In genomic region chr3:172221550-172221949, GRCh38 we compare ENCODE assay signal across 14 cellular contexts.
DNase-seq lines count a peak whose midpoint lies in the region; ATAC-seq and TF ChIP-seq lines count a peak whose summit lies in the region.
"Had no signal": no experiment of that assay in that cellular context is flagged by ENCODE, and none has a peak within 500 bp of the region (broad histone marks: within the 10 kb centered on the region; RNA-seq: fewer than 3 reads in every experiment).

No MANE protein-coding gene starts in this region.

- BruUV-seq in Caco-2 (replicated peaks; lab: Mats Ljungman, UMichigan): no TSS peak

- TF ChIP-seq CTCF in WTC11 (IDR thresholded peaks at IDR 0.05) (no peak), Caco-2 (IDR thresholded peaks at IDR 0.05; ENCODE audit: insufficient read depth in 1 of 2, low read depth in 1 of 2, low read length in 1 of 2, severe bottlenecking in 1 of 2, unreplicated experiment in 1 of 2) (no peak)

- H3K4me1 Mint-ChIP-seq in WTC11: peaks cover 70% of the 10 kb centered on the region
- H3K4me1 Mint-ChIP-seq in naive thymus-derived CD4-positive, alpha-beta T cell: peaks cover 8 to 50% (median 33%) of the 10 kb centered on the region in 7 donors
- peaks cover 19% of the 10 kb centered on the region for H3K4me1 Mint-ChIP-seq in Caco-2 (ENCODE audit: low read depth, unreplicated experiment)

- peak overlapping the region; percentile 19; the same call in 1 of the 2 replicates for H3K4me3 ChIP-seq in ACC112 (ENCODE audit: low read depth, low read length)
- no peak overlapping the region for H3K4me3 ChIP-seq in naive thymus-derived CD4-positive, alpha-beta T cell (ENCODE audit: low read length)
- H3K4me3 ChIP-seq in Caco-2 (ENCODE audit: low read depth, low read length): no peak overlapping the region
- H3K4me3 ChIP-seq: BLaER1, vagina had no signal

- H3K27ac ChIP-seq in ACC112 (ENCODE audit: low read depth, low read length): peak overlapping the region; percentile 78
- H3K27ac ChIP-seq in naive thymus-derived CD4-positive, alpha-beta T cell (ENCODE audit: low read depth, low read length): no peak overlapping the region
- H3K27ac ChIP-seq: BLaER1, vagina had no signal

- H3K36me3 ChIP-seq in ACC112 (ENCODE audit: insufficient read depth, low read length): peaks cover 9% of the 10 kb centered on the region; the same call in 1 of the 2 replicates
- H3K36me3 ChIP-seq in naive thymus-derived CD4-positive, alpha-beta T cell (ENCODE audit: control insufficient read depth in 2 of 3, insufficient read depth in 3 of 3, low read length in 3 of 3): no peaks in the 10 kb centered on the region
- H3K36me3 ChIP-seq in Caco-2 (ENCODE audit: control insufficient read depth, insufficient read depth, low read length): no peaks in the 10 kb centered on the region
- H3K36me3 ChIP-seq: vagina had no signal

- no peak overlapping the region for H2AFZ ChIP-seq in ACC112 (ENCODE audit: low read length, unreplicated experiment)

- intact Hi-C loops in naive thymus-derived CD4-positive, alpha-beta T cell (cut with micrococcal nuclease): no loop called here
- intact Hi-C loops in Caco-2 (cut with micrococcal nuclease; ENCODE audit: unreplicated experiment): no loop called here

- CTCF ChIA-PET in WTC11 (lab: Charles Lee): no interaction called here
- CTCF ChIA-PET in naive thymus-derived CD4-positive, alpha-beta T cell (lab: Charles Lee): interaction anchor here (1.1 kb wide), 1 partner anchor 23 kb away, joined by 3 read pairs; no protein-coding TSS in a partner anchor
- CTCF ChIA-PET in Caco-2 (lab: Charles Lee): no interaction called here

- no peaks in the 10 kb centered on the region for H3K36me3 Mint-ChIP-seq in WTC11
- H3K36me3 Mint-ChIP-seq in naive thymus-derived CD4-positive, alpha-beta T cell: peaks cover 0 to 21% (median 6%) of the 10 kb centered on the region in 5 donors
- H3K36me3 Mint-ChIP-seq in Caco-2 (ENCODE audit: insufficient read depth, unreplicated experiment): peaks cover 9% of the 10 kb centered on the region

- ATAC-seq in WTC11 (no peak), HG03175 (IDR thresholded peaks at IDR 0.05; ENCODE audit: unreplicated experiment) (no peak)
- ATAC-seq in naive thymus-derived CD4-positive, alpha-beta T cell: no peak
- no peak for ATAC-seq in activated CD4-positive, CD25-positive, alpha-beta regulatory T cell treated with anti-CD3 and anti-CD28 coated beads, Interleukin-2, amount 50 U/mL, for 24 hours

- H3K9me3 Mint-ChIP-seq in WTC11 (peaks cover 5% of the 10 kb centered on the region; the same call in 1 of the 2 replicates), Caco-2 (ENCODE audit: unreplicated experiment) (no peaks in the 10 kb centered on the region)
- H3K9me3 Mint-ChIP-seq in naive thymus-derived CD4-positive, alpha-beta T cell: no peaks in the 10 kb centered on the region

- H3K27me3 ChIP-seq in ACC112 (ENCODE audit: insufficient read depth, low read length): no peaks in the 10 kb centered on the region
- no peaks in the 10 kb centered on the region for H3K27me3 ChIP-seq in naive thymus-derived CD4-positive, alpha-beta T cell (ENCODE audit: control insufficient read depth in 2 of 2, insufficient read depth in 2 of 2, low read length in 2 of 2)
- H3K27me3 ChIP-seq in Caco-2 (replicated peaks; ENCODE audit: control insufficient read depth, insufficient read depth, low read length): no peaks in the 10 kb centered on the region
- H3K27me3 ChIP-seq: BLaER1, vagina had no signal

- peak; percentile 90 for DNase-seq in HCEC 1CT
- DNase-seq in WTC11 (ENCODE audit: low spot score): no peak
- peak; percentile 27 for DNase-seq in hepatic stellate cell (ENCODE audit: low spot score)
- no peak for DNase-seq in naive thymus-derived CD4-positive, alpha-beta T cell
- DNase-seq in Caco-2: no peak
- DNase-seq: erythroblast, GDM1, NCI-H345, SHP77 treated with DMSO at 0.1 percent for 48 hours had no signal

- peaks cover 67% of the 10 kb centered on the region for H3K4me1 ChIP-seq in ACC112 (ENCODE audit: control insufficient read depth, insufficient read depth, low read length, unreplicated experiment)
- H3K4me1 ChIP-seq in naive thymus-derived CD4-positive, alpha-beta T cell (ENCODE audit: control insufficient read depth in 2 of 2, insufficient read depth in 2 of 2, low read length in 2 of 2): no peaks in the 10 kb centered on the region
- peaks cover 6% of the 10 kb centered on the region; the same call in 1 of the 2 replicates for H3K4me1 ChIP-seq in Caco-2
- H3K4me1 ChIP-seq: BLaER1 had no signal

- H3K4me3 Mint-ChIP-seq in WTC11 (no peak overlapping the region), Caco-2 (ENCODE audit: unreplicated experiment) (no peak overlapping the region)
- H3K4me3 Mint-ChIP-seq in naive thymus-derived CD4-positive, alpha-beta T cell: no peak overlapping the region

- no peaks in the 10 kb centered on the region for H3K27me3 Mint-ChIP-seq in WTC11 (ENCODE audit: low read depth)
- no peaks in the 10 kb centered on the region for H3K27me3 Mint-ChIP-seq in naive thymus-derived CD4-positive, alpha-beta T cell
- H3K27me3 Mint-ChIP-seq in Caco-2 (ENCODE audit: insufficient read depth, unreplicated experiment): no peaks in the 10 kb centered on the region

- H3K79me2 ChIP-seq in ACC112 (ENCODE audit: control insufficient read depth, insufficient read depth, low read length, unreplicated experiment): peaks cover 90% of the 10 kb centered on the region

- H3K27ac Mint-ChIP-seq in WTC11 (peak overlapping the region; percentile 10; the same call in 1 of the 2 replicates), Caco-2 (ENCODE audit: unreplicated experiment) (no peak overlapping the region)
- H3K27ac Mint-ChIP-seq in naive thymus-derived CD4-positive, alpha-beta T cell: no peak overlapping the region

- POLR2A ChIA-PET in WTC11 (lab: Charles Lee): no interaction called here
- POLR2A ChIA-PET in naive thymus-derived CD4-positive, alpha-beta T cell (lab: Charles Lee): no interaction called here
- POLR2A ChIA-PET in Caco-2 (lab: Charles Lee): no interaction called here

- no peaks in the 10 kb centered on the region for H3K9me3 ChIP-seq in naive thymus-derived CD4-positive, alpha-beta T cell (ENCODE audit: control insufficient read depth in 2 of 3, low read length in 3 of 3)
- no peaks in the 10 kb centered on the region for H3K9me3 ChIP-seq in Caco-2
- H3K9me3 ChIP-seq: BLaER1, vagina had no signal

TF ChIP-seq in WTC11, 78 proteins besides CTCF, POLR2A, EP300 and RAD21:
- TF ChIP-seq ZNF416 (CRISPR knock-in tag; IDR thresholded peaks at IDR 0.05) (no peak), NR1H2 (CRISPR knock-in tag; IDR thresholded peaks at IDR 0.05) (no peak), ZNF232 (CRISPR knock-in tag; IDR thresholded peaks at IDR 0.05) (no peak), HMGA2 (CRISPR knock-in tag; IDR thresholded peaks at IDR 0.05) (no peak), ELF4 (CRISPR knock-in tag; IDR thresholded peaks at IDR 0.05; ENCODE audit: low read depth) (no peak)
TF ChIP-seq in WTC11: peak in this region for 0.

Comparison
In these comparisons a context has a peak if more than half of its experiments do, and no peak if none do; other contexts are left out.
1. DNase-seq: peak in HCEC 1CT (single experiment) and hepatic stellate cell (single experiment); none in WTC11 (single experiment), naive thymus-derived CD4-positive, alpha-beta T cell (0 of 9) and Caco-2 (0 of 2).